9 cellular contexts compared by ENCODE assay signal in genomic region chr2:64698668-64699444, GRCh38. TPM values are rescaled to one million over a fixed set of nuclear protein-coding genes. Genes with fewer than 3 reads are reported as not detected.
DNase-seq lines count a peak whose midpoint lies in the region; ATAC-seq lines count a peak whose summit lies in the region.
"Had no signal": no experiment of that assay in that cellular context is flagged by ENCODE, and none has a peak within 500 bp of the region (broad histone marks: within the 10 kb centered on the region; RNA-seq: fewer than 3 reads in every experiment).

No MANE protein-coding gene starts in this region.

- CTCF ChIA-PET in activated CD4-positive, alpha-beta T cell treated with anti-CD3 and anti-CD28 coated beads for 36 hours (lab: Charles Lee), result interaction anchor here (0.6 to 1.3 kb wide), 4 partner anchors 28 to 141 kb away, joined by 3 to 5 read pairs (median 3); no protein-coding TSS in a partner anchor

- POLR2A ChIA-PET in activated CD4-positive, alpha-beta T cell treated with anti-CD3 and anti-CD28 coated beads for 36 hours (lab: Charles Lee), result interaction anchor here (0.6 to 0.7 kb wide), 2 partner anchors 18 to 32 kb away, joined by 3 read pairs; no protein-coding TSS in a partner anchor

- intact Hi-C loops in activated CD4-positive, alpha-beta T cell treated with anti-CD3 and anti-CD28 coated beads for 36 hours (cut with DNase I, micrococcal nuclease), result loop anchor here (1.0 to 5.0 kb wide), 11 partner anchors 23 to 597 kb away; partner anchors contain the start of gene AFTPH (in 1 of the 2)

- no peak overlapping the region for H3K27ac ChIP-seq in substantia nigra (ENCODE audit: low read depth, low read length, poor library complexity, severe bottlenecking)
- H3K27ac ChIP-seq: BLaER1 had no signal

- no peak for DNase-seq in activated CD4-positive, alpha-beta T cell treated with anti-CD3 and anti-CD28 coated beads for 36 hours
- no peak for DNase-seq in activated CD4-positive, alpha-beta T cell treated with anti-CD3 and anti-CD28 coated beads for 1 hour
- peak; percentile 88 for DNase-seq in RKO (ENCODE audit: low spot score)
- DNase-seq in foreskin melanocyte, result peak; percentile 78
- DNase-seq in stimulated activated CD4-positive, alpha-beta T cell treated with anti-CD3 and anti-CD28 coated beads, Interleukin-1b, Interleukin-23, amount 100 ng/mL, for 48 hours, result no peak
- DNase-seq in substantia nigra (lab: John Stamatoyannopoulos, UW), result no peak
- DNase-seq in nucleus accumbens (lab: John Stamatoyannopoulos, UW), result no peak

- H3K27me3 Mint-ChIP-seq in activated CD4-positive, alpha-beta T cell treated with anti-CD3 and anti-CD28 coated beads for 36 hours, result no peaks in the 10 kb centered on the region

- H3K4me3 Mint-ChIP-seq in activated CD4-positive, alpha-beta T cell treated with anti-CD3 and anti-CD28 coated beads for 36 hours, result no peak overlapping the region

- peak; percentile 89 for ATAC-seq in activated CD4-positive, alpha-beta T cell treated with anti-CD3 and anti-CD28 coated beads for 36 hours
- peak; percentile 84 for ATAC-seq in HG02623 (IDR thresholded peaks at IDR 0.05; ENCODE audit: unreplicated experiment)

- peaks cover 54% of the 10 kb centered on the region for H3K4me1 Mint-ChIP-seq in activated CD4-positive, alpha-beta T cell treated with anti-CD3 and anti-CD28 coated beads for 36 hours

- peak overlapping the region; percentile 70 for H3K27ac Mint-ChIP-seq in activated CD4-positive, alpha-beta T cell treated with anti-CD3 and anti-CD28 coated beads for 36 hours

- peaks cover 3% of the 10 kb centered on the region for H3K9me3 Mint-ChIP-seq in activated CD4-positive, alpha-beta T cell treated with anti-CD3 and anti-CD28 coated beads for 36 hours (ENCODE audit: low read depth)

- peaks cover 5% of the 10 kb centered on the region for H3K36me3 Mint-ChIP-seq in activated CD4-positive, alpha-beta T cell treated with anti-CD3 and anti-CD28 coated beads for 36 hours (ENCODE audit: low read depth)

RNA-seq across cellular contexts. Expression of gene SERTAD2, which starts 45.1 kb away (rescaled TPM):
- total RNA-seq in activated CD4-positive, alpha-beta T cell treated with anti-CD3 and anti-CD28 coated beads for 36 hours, result 10 to 100 TPM; 14.5 to 14.9 TPM

Comparison
In these comparisons a context has a peak if more than half of its experiments do, and no peak if none do; other contexts are left out.
1. DNase-seq: peak in RKO (single experiment) and foreskin melanocyte (single experiment); none in activated CD4-positive, alpha-beta T cell treated with anti-CD3 and anti-CD28 coated beads for 36 hours (single experiment), activated CD4-positive, alpha-beta T cell treated with anti-CD3 and anti-CD28 coated beads for 1 hour (single experiment), stimulated activated CD4-positive, alpha-beta T cell treated with anti-CD3 and anti-CD28 coated beads, Interleukin-1b, Interleukin-23, amount 100 ng/mL, for 48 hours (single experiment), substantia nigra (0 of 49) and nucleus accumbens (0 of 56).